ENCODE assay signal across 9 cellular contexts in the genomic region with DNA sequence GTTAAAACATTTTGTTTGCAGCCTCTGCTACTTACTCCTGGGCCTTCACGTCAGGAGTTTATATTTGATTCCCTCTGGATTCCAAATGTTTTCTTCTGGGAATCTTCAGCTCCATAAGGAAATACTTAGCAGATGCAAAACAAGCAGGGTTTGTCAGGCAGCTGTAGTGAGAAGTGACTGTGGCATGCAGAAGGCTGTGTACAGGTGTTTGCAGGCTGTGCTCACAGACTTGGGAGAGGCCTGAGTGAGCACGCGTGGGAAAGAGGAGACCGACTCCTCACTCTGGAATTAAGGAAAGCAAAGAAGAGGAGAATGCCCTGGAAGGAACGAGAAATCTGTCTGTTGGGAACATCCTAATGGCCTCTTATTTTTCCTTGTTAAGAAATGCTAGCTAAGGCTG.
DNase-seq lines count a peak whose midpoint lies in the region; ATAC-seq and TF ChIP-seq lines count a peak whose summit lies in the region.
"Had no signal": no experiment of that assay in that cellular context is flagged by ENCODE, and none has a peak within 500 bp of the region (broad histone marks: within the 10 kb centered on the region; RNA-seq: fewer than 3 reads in every experiment).

No MANE protein-coding gene starts in this region.

- no peak overlapping the region for H2AFZ ChIP-seq in PC-3 (ENCODE audit: low read length)

- no peaks in the 10 kb centered on the region for H3K27me3 Mint-ChIP-seq in endothelial cell (ENCODE audit: unreplicated experiment)
- no peaks in the 10 kb centered on the region for H3K27me3 Mint-ChIP-seq in naive thymus-derived CD8-positive, alpha-beta T cell

- no TSS peak for BruUV-seq in PC-3 (replicated peaks; lab: Mats Ljungman, UMichigan)

- CTCF ChIA-PET in PC-3 (lab: Charles Lee), result interaction anchor here (0.8 kb wide), 1 partner anchor 646 kb away, joined by 3 read pairs; no protein-coding TSS in a partner anchor

- H3K36me3 ChIP-seq in PC-3 (ENCODE audit: low read depth, low read length), result peaks cover 73% of the 10 kb centered on the region
- no peaks in the 10 kb centered on the region for H3K36me3 ChIP-seq in BE2C

- H4K20me1 ChIP-seq in PC-3 (ENCODE audit: low read length), result no peaks in the 10 kb centered on the region

- H3K27me3 ChIP-seq in PC-3 (ENCODE audit: low read length) (no peaks in the 10 kb centered on the region), BE2C (no peaks in the 10 kb centered on the region)

- no peaks in the 10 kb centered on the region for H3K9me2 ChIP-seq in PC-3 (replicated peaks; ENCODE audit: low read length)

- H3K27ac ChIP-seq in PC-3 (ENCODE audit: low read length), result peak overlapping the region; percentile 92

- H3K4me3 ChIP-seq in PC-3 (ENCODE audit: low read length) (peak overlapping the region; percentile 27; the same call in 1 of the 2 replicates), BE2C (ENCODE audit: low read depth, low read length) (no peak overlapping the region)

- peaks cover 51% of the 10 kb centered on the region for H3K79me2 ChIP-seq in PC-3 (ENCODE audit: low read length)

- H3F3A ChIP-seq in PC-3 (ENCODE audit: low read length, unreplicated experiment), result peaks cover 5% of the 10 kb centered on the region

- peak overlapping the region; percentile 57 for H3K9ac ChIP-seq in PC-3 (ENCODE audit: low read length)

- peak; percentile 59 for ATAC-seq in PC-3
- ATAC-seq in naive thymus-derived CD8-positive, alpha-beta T cell, result no peak
- ATAC-seq in HG03097 (IDR thresholded peaks at IDR 0.05; ENCODE audit: low FRiP score, unreplicated experiment), result no peak
- ATAC-seq in GM19467 (IDR thresholded peaks at IDR 0.05; ENCODE audit: unreplicated experiment), result no peak
- no peak for ATAC-seq in GM19351 (IDR thresholded peaks at IDR 0.05; ENCODE audit: unreplicated experiment)

- no peaks in the 10 kb centered on the region for H3K9me3 ChIP-seq in PC-3 (ENCODE audit: low read length)
- no peaks in the 10 kb centered on the region for H3K9me3 ChIP-seq in BE2C

- H3K4me1 ChIP-seq in PC-3 (ENCODE audit: insufficient read depth, low read length) (peaks cover 55% of the 10 kb centered on the region), BE2C (peaks cover 9% of the 10 kb centered on the region)

- H3K4me2 ChIP-seq in PC-3 (ENCODE audit: low read length), result peak overlapping the region; percentile 71

- no peak for TF ChIP-seq CTCF in PC-3 (conservative IDR thresholded peaks at IDR 0.05; ENCODE audit: low read depth, low read length)
- no peak for TF ChIP-seq CTCF in endothelial cell (IDR thresholded peaks at IDR 0.05; ENCODE audit: unreplicated experiment)
- TF ChIP-seq CTCF in BE2C (IDR thresholded peaks at IDR 0.05; ENCODE audit: low read depth, low read length), result no peak

- peak; percentile 23 for DNase-seq in AG08396 (ENCODE audit: low spot score)
- no peak for DNase-seq in PC-3
- DNase-seq in endothelial cell (ENCODE audit: low spot score), result no peak
- DNase-seq in naive thymus-derived CD8-positive, alpha-beta T cell, result no peak
- DNase-seq in BE2C, result no peak
- DNase-seq: NCI-H1417 treated with DMSO at 0.1 percent for 48 hours had no signal

- POLR2A ChIA-PET in PC-3 (lab: Charles Lee; ENCODE audit: unreplicated experiment), result interaction anchor here (0.7 to 1.0 kb wide), 2 partner anchors 82 to 83 kb away, joined by 3 to 5 read pairs; a partner anchor contains a TSS
- POLR2A ChIA-PET in naive thymus-derived CD8-positive, alpha-beta T cell (lab: Charles Lee), result interaction anchor here (0.6 to 2.2 kb wide), 12 partner anchors 8 to 81 kb away, joined by 3 to 12 read pairs (median 4); no protein-coding TSS in a partner anchor

- no peak overlapping the region for H3K27ac Mint-ChIP-seq in endothelial cell (ENCODE audit: unreplicated experiment)
- H3K27ac Mint-ChIP-seq in naive thymus-derived CD8-positive, alpha-beta T cell, result peak overlapping the region; percentile 81 to 100 (median 95)

- H3K4me1 Mint-ChIP-seq in endothelial cell (ENCODE audit: unreplicated experiment), result peaks cover 53% of the 10 kb centered on the region
- peaks cover 51 to 97% (median 96%) of the 10 kb centered on the region in 4 donors for H3K4me1 Mint-ChIP-seq in naive thymus-derived CD8-positive, alpha-beta T cell

- no peaks in the 10 kb centered on the region for H3K9me3 Mint-ChIP-seq in endothelial cell (ENCODE audit: unreplicated experiment)
- no peaks in the 10 kb centered on the region for H3K9me3 Mint-ChIP-seq in naive thymus-derived CD8-positive, alpha-beta T cell

- peaks cover 57% of the 10 kb centered on the region for H3K36me3 Mint-ChIP-seq in endothelial cell (ENCODE audit: low read depth, unreplicated experiment)
- H3K36me3 Mint-ChIP-seq in naive thymus-derived CD8-positive, alpha-beta T cell, result peaks cover 12 to 99% (median 64%) of the 10 kb centered on the region in 3 donors

- peak overlapping the region; percentile 79 for H3K4me3 Mint-ChIP-seq in endothelial cell (ENCODE audit: unreplicated experiment)
- peak overlapping the region; percentile 31 to 81 (median 76) for H3K4me3 Mint-ChIP-seq in naive thymus-derived CD8-positive, alpha-beta T cell

- intact Hi-C loops in PC-3 (cut with micrococcal nuclease), result loop anchor here (1.0 to 10.0 kb wide), 8 partner anchors 29 to 575 kb away; a partner anchor contains a TSS
